Comparison of ENCODE assay signal across 2 cellular contexts in genomic region chr20:62226707-62227590, GRCh38.
TF ChIP-seq lines count a peak whose summit lies in the region.

No MANE protein-coding gene starts in this region.

TF ChIP-seq in A549, 52 proteins besides CTCF, POLR2A, EP300 and RAD21:
- TF ChIP-seq ESRRA (IDR thresholded peaks at IDR 0.05; ENCODE audit: borderline replicate concordance, low read length) (no peak), CEBPB (IDR thresholded peaks at IDR 0.05) (no peak), ZFP36 (IDR thresholded peaks at IDR 0.05; ENCODE audit: borderline replicate concordance, partially characterized antibody) (peak; percentile 81), MYC (IDR thresholded peaks at IDR 0.05; ENCODE audit: borderline replicate concordance, low read length) (no peak), KDM5A (IDR thresholded peaks at IDR 0.05) (no peak), BCL3 (IDR thresholded peaks at IDR 0.05) (no peak)

TF ChIP-seq in GM23338, 12 proteins besides CTCF, POLR2A, EP300 and RAD21:
- TF ChIP-seq POLR2AphosphoS5 (IDR thresholded peaks at IDR 0.05; ENCODE audit: low read depth) (no peak), ZNF331 (CRISPR knock-in tag; IDR thresholded peaks at IDR 0.05; ENCODE audit: low read depth) (no peak), STAT1 (IDR thresholded peaks at IDR 0.05; ENCODE audit: unreplicated experiment) (no peak), EZH2 (IDR thresholded peaks at IDR 0.05; ENCODE audit: low read depth, unreplicated experiment) (no peak), ZNF114 (CRISPR knock-in tag; IDR thresholded peaks at IDR 0.05) (no peak), CREB1 (CRISPR knock-in tag; IDR thresholded peaks at IDR 0.05; ENCODE audit: low read depth) (no peak), NANOG (IDR thresholded peaks at IDR 0.05; ENCODE audit: borderline replicate concordance) (no peak)
